ENCODE assay signal across 9 cellular contexts in genomic region chr22:32378703-32379272, GRCh38. TPM values are rescaled to one million over a fixed set of nuclear protein-coding genes. Genes with fewer than 3 reads are reported as not detected.
A peak's percentile ranks its signal among the peaks of the same experiment; 100 is the strongest.
DNase-seq lines count a peak whose midpoint lies in the region; ATAC-seq, FAIRE-seq and TF ChIP-seq lines count a peak whose summit lies in the region.
"Had no signal": no experiment of that assay in that cellular context is flagged by ENCODE, and none has a peak within 500 bp of the region (broad histone marks: within the 10 kb centered on the region; RNA-seq: fewer than 3 reads in every experiment).

No MANE protein-coding gene starts in this region.

- no peak for FAIRE-seq in RCC 7860 (lab: Jason Lieb, UNC)
- FAIRE-seq: islet of Langerhans had no signal

- DNase-seq in AG04449 (ENCODE audit: low read depth, low spot score) = no peak
- DNase-seq in GM03348 (ENCODE audit: low spot score) = peak; percentile 30
- DNase-seq in OCI-M1 (lab: John Stamatoyannopoulos, UW) = peak; percentile 62
- peak in 7 of 10 donors; percentile 41 to 94 (median 49) for DNase-seq in posterior cingulate gyrus
- no peak for DNase-seq in activated CD4-positive, CD25-positive, alpha-beta regulatory T cell treated with anti-CD3 and anti-CD28 coated beads, Interleukin-2, amount 50 U/mL, for 72 hours
- DNase-seq in RCC 7860 (ENCODE audit: low spot score) = no peak

- ATAC-seq in esophagus mucosa (peak; percentile 64), GM19023 (IDR thresholded peaks at IDR 0.05; ENCODE audit: unreplicated experiment) (no peak)

- TF ChIP-seq CTCF in AG04449 (IDR thresholded peaks at IDR 0.05; ENCODE audit: insufficient read depth, low read length, missing control alignments) = peak; percentile 54

- POLR2A ChIA-PET in AG04449 (lab: Yijun Ruan, JAX) = no interaction called here

- intact Hi-C loops in posterior cingulate gyrus (cut with DNase I) = no loop called here

- CTCF ChIA-PET in AG04449 (lab: Yijun Ruan, JAX) = interaction anchor here (2.2 kb wide), 1 partner anchor 95 kb away, joined by 7 read pairs; the partner anchor contains the start of gene FBXO7

- no peak overlapping the region for H3K4me3 ChIP-seq in AG04449 (ENCODE audit: low read depth, low read length)

RNA-seq across cellular contexts. Expression of gene RFPL3, which starts 21.1 kb away (rescaled TPM):
- total RNA-seq in esophagus mucosa = not detected

RNA-seq across cellular contexts. Expression of gene RTCB, which starts 33.3 kb away (rescaled TPM):
- total RNA-seq in esophagus mucosa = 50.3 TPM

Comparison
In these comparisons a context has a peak if more than half of its experiments do, and no peak if none do; other contexts are left out.
1. DNase-seq: peak in GM03348 (single experiment), OCI-M1 (single experiment) and posterior cingulate gyrus (7 of 10); none in AG04449 (single experiment), activated CD4-positive, CD25-positive, alpha-beta regulatory T cell treated with anti-CD3 and anti-CD28 coated beads, Interleukin-2, amount 50 U/mL, for 72 hours (single experiment) and RCC 7860 (single experiment).